ENCODE assay signal across 9 cellular contexts in genomic region chr22:43862074-43862881, GRCh38. TPM values are rescaled to one million over a fixed set of nuclear protein-coding genes. Genes with fewer than 3 reads are reported as not detected.
DNase-seq lines count a peak whose midpoint lies in the region; ATAC-seq, FAIRE-seq and TF ChIP-seq lines count a peak whose summit lies in the region.
"Had no signal": no experiment of that assay in that cellular context is flagged by ENCODE, and none has a peak within 500 bp of the region (broad histone marks: within the 10 kb centered on the region; RNA-seq: fewer than 3 reads in every experiment).

Gene SULT4A1 (minus strand): TSS chr22:43862513. CDS start chr22:43862382, 131 bp downstream.

- ATAC-seq in HCT116 (peak; percentile 75), GM18861 (IDR thresholded peaks at IDR 0.05; ENCODE audit: unreplicated experiment) (no peak), HG02759 (IDR thresholded peaks at IDR 0.05; ENCODE audit: unreplicated experiment) (no peak), GM19452 (IDR thresholded peaks at IDR 0.05; ENCODE audit: unreplicated experiment) (no peak)
- ATAC-seq: left colon had no signal

- H3K79me2 ChIP-seq in HCT116 (ENCODE audit: insufficient read depth, low read length), result peaks cover 42% of the 10 kb centered on the region

- no peak within 1 kb of the TSS for H3K27ac ChIP-seq in A673 (ENCODE audit: low read depth, low read length, poor library complexity, severe bottlenecking)
- H3K27ac ChIP-seq in HCT116 (ENCODE audit: low read depth, low read length), result peak within 1 kb of the TSS; percentile 59; the same call in 1 of the 2 replicates
- peak within 1 kb of the TSS; percentile 29 for H3K27ac ChIP-seq in angular gyrus (ENCODE audit: low read depth, low read length)
- no peak within 1 kb of the TSS for H3K27ac ChIP-seq in kidney (ENCODE audit: low read depth in 2 of 2, low read length in 2 of 2)

- RAD21 ChIA-PET in HCT116 (lab: Charles Lee; ENCODE audit: low non-redundant PET in 1 of 2, low total read pairs in 2 of 2, uncharacterized antibody in 2 of 2, unreplicated experiment in 2 of 2), result no interaction called here

- no peak for TF ChIP-seq RAD21 in HCT116 (IDR thresholded peaks at IDR 0.05; ENCODE audit: low read depth)

- FAIRE-seq in kidney (lab: Jason Lieb, UNC), result no peak

- H3K9ac ChIP-seq in HCT116 (ENCODE audit: low read length), result peak within 1 kb of the TSS; percentile 42
- no peak within 1 kb of the TSS for H3K9ac ChIP-seq in kidney (ENCODE audit: low read length in 2 of 2)

- H2AFZ ChIP-seq in HCT116 (ENCODE audit: low read depth, low read length, poor library complexity, severe bottlenecking), result no peak within 1 kb of the TSS

- BruUV-seq in A673 (replicated peaks; lab: Mats Ljungman, UMichigan), result no TSS peak
- no TSS peak for BruUV-seq in HCT116 (replicated peaks; lab: Mats Ljungman, UMichigan)

- TF ChIP-seq POLR2A in HCT116 (IDR thresholded peaks at IDR 0.05; ENCODE audit: borderline replicate concordance, extremely low read depth, insufficient read depth, insufficient read length), result no peak

- peak within 1 kb of the TSS; percentile 19 for H3K4me3 ChIP-seq in A673 (ENCODE audit: low read depth, low read length, poor library complexity, severe bottlenecking)
- peak within 1 kb of the TSS; percentile 44 to 55 for H3K4me3 ChIP-seq in HCT116 (replicated peaks in 1 of 2; ENCODE audit: low read depth in 1 of 2, low read length in 2 of 2)
- no peak within 1 kb of the TSS for H3K4me3 ChIP-seq in kidney (ENCODE audit: low read length in 2 of 2)

- no peaks in the 10 kb centered on the region for H3K9me3 ChIP-seq in A673 (ENCODE audit: low read depth, low read length, poor library complexity, severe bottlenecking)
- H3K9me3 ChIP-seq in HCT116 (ENCODE audit: control insufficient read depth in 1 of 2, insufficient read depth in 1 of 2, low read depth in 1 of 2, low read length in 2 of 2), result peaks cover 0 to under 1% of the 10 kb centered on the region in 2 experiments; a peak in 1 of 4 replicates
- H3K9me3 ChIP-seq in kidney (ENCODE audit: control insufficient read depth in 1 of 2, low read length in 2 of 2), result no peaks in the 10 kb centered on the region

- POLR2A ChIA-PET in A673 (lab: Charles Lee; ENCODE audit: low non-redundant PET) (no interaction called here), HCT116 (lab: Charles Lee) (no interaction called here)

- H3K9me2 ChIP-seq in HCT116 (ENCODE audit: insufficient read depth), result no peaks in the 10 kb centered on the region

- DNase-seq in A673 (ENCODE audit: low spot score) (peak; percentile 39), HCT116 (ENCODE audit: low read depth, low spot score) (peak; percentile 19), kidney (peak; percentile 59), NAMALWA (ENCODE audit: low spot score) (no peak)

- peak within 1 kb of the TSS; percentile 65 for H3K4me2 ChIP-seq in HCT116 (ENCODE audit: low read length)

- intact Hi-C loops in A673 (cut with micrococcal nuclease; ENCODE audit: unreplicated experiment), result no loop called here
- intact Hi-C loops in HCT116 (cut with micrococcal nuclease), result no loop called here
- intact Hi-C loops in kidney (cut with DNase I), result no loop called here

- no peaks in the 10 kb centered on the region for H3K4me1 ChIP-seq in A673 (ENCODE audit: insufficient read depth, low read length, poor library complexity, severe bottlenecking)
- peaks cover 0 to 12% of the 10 kb centered on the region in 2 experiments; a peak in 2 of 4 replicates for H3K4me1 ChIP-seq in HCT116 (ENCODE audit: control insufficient read depth in 1 of 2, insufficient read depth in 2 of 2, low read length in 2 of 2)
- H3K4me1 ChIP-seq in kidney (ENCODE audit: control insufficient read depth in 1 of 2, insufficient read depth in 1 of 2, low read depth in 1 of 2, low read length in 2 of 2), result no peaks in the 10 kb centered on the region

- H3K27me3 ChIP-seq in A673 (replicated peaks; ENCODE audit: insufficient read depth, low read depth, low read length, poor library complexity), result peaks cover 58% of the 10 kb centered on the region
- H3K27me3 ChIP-seq in HCT116 (ENCODE audit: insufficient read depth, low read length), result peaks cover 24% of the 10 kb centered on the region

- TF ChIP-seq CTCF in A673 (conservative IDR thresholded peaks at IDR 0.05; ENCODE audit: low read depth, low read length) (no peak), HCT116 (IDR thresholded peaks at IDR 0.05 in 2 of 3, conservative IDR thresholded peaks at IDR 0.05 in 1 of 3; ENCODE audit: borderline replicate concordance in 1 of 3, insufficient read depth in 1 of 3, low read depth in 2 of 3, low read length in 2 of 3) (no peak), kidney (IDR thresholded peaks at IDR 0.05; ENCODE audit: borderline replicate concordance, extremely low read depth, insufficient read depth) (no peak)

- CTCF ChIA-PET in A673 (lab: Charles Lee), result interaction anchor here (0.6 to 0.7 kb wide), 2 partner anchors 22 to 685 kb away, joined by 3 to 11 read pairs; no protein-coding TSS in a partner anchor
- CTCF ChIA-PET in HCT116 (lab: Charles Lee), result interaction anchor here (1.4 kb wide), 1 partner anchor 21 kb away, joined by 4 read pairs; no protein-coding TSS in a partner anchor

- H3K36me3 ChIP-seq in A673 (ENCODE audit: insufficient read depth, low read length, poor library complexity, severe bottlenecking) (no peaks in the 10 kb centered on the region), HCT116 (ENCODE audit: control insufficient read depth in 1 of 2, insufficient read depth in 2 of 2, low read length in 2 of 2) (no peaks in the 10 kb centered on the region), kidney (ENCODE audit: control insufficient read depth in 1 of 2, insufficient read depth in 2 of 2, low read length in 2 of 2) (no peaks in the 10 kb centered on the region)

- no peaks in the 10 kb centered on the region for H4K20me1 ChIP-seq in HCT116 (ENCODE audit: insufficient read depth)

TF ChIP-seq in HCT116, 20 proteins besides CTCF, POLR2A, EP300 and RAD21:
- TF ChIP-seq ELF1 (IDR thresholded peaks at IDR 0.05; ENCODE audit: borderline replicate concordance, low read depth), result no peak
- TF ChIP-seq MAX (IDR thresholded peaks at IDR 0.05), result peak; percentile 33; the same call in 1 of the 2 replicates

RNA-seq across cellular contexts. Expression of gene SULT4A1, which starts in this region (rescaled TPM):
- total RNA-seq in A673 (2021) (0.15 and 0.33 TPM in 2 replicates), HCT116 (2021; ENCODE audit: unreplicated experiment) (8.4 TPM), kidney (0.57 TPM)
- polyA plus RNA-seq in HCT116 (2012), result 5.7 and 6.8 TPM in 2 replicates
- polyA plus RNA-seq in kidney (ENCODE audit: insufficient read depth, low read depth, low replicate concordance), result 0.52 TPM

Comparison
In these comparisons a context has a peak if more than half of its experiments do, and no peak if none do; other contexts are left out.
1. Peak in DNase-seq and H3K4me3 ChIP-seq in A673; RNA of the gene not detected or under 1 TPM.
2. Peak in DNase-seq in kidney; RNA of the gene not detected or under 1 TPM.
3. H3K27ac ChIP-seq: peak in HCT116 (single experiment) and angular gyrus (single experiment); none in A673 (single experiment) and kidney (0 of 2).
4. H3K4me3 ChIP-seq: peak in HCT116 (2 of 2); none in kidney (0 of 2).